ENCODE assay signal across 1 cellular context in genomic region chr1:21775985-21776562, GRCh38.
A peak's percentile ranks its signal among the peaks of the same experiment; 100 is the strongest.
TF ChIP-seq lines count a peak whose summit lies in the region.

No MANE protein-coding gene starts in this region.

TF ChIP-seq in HepG2, 621 proteins besides CTCF, POLR2A, EP300 and RAD21 (continues in another document):
- TF ChIP-seq SOX6 (IDR thresholded peaks at IDR 0.05) (no peak), SOX6 (CRISPR knock-in tag; IDR thresholded peaks at IDR 0.05) (peak; percentile 91), TBX2 (CRISPR knock-in tag; IDR thresholded peaks at IDR 0.05; ENCODE audit: borderline replicate concordance) (peak; percentile 84), MED13 (CRISPR knock-in tag; IDR thresholded peaks at IDR 0.05) (no peak), ZNF253 (CRISPR knock-in tag; IDR thresholded peaks at IDR 0.05; ENCODE audit: borderline replicate concordance) (no peak), FOXP1 (IDR thresholded peaks at IDR 0.05) (no peak), FOXP1 (CRISPR knock-in tag; IDR thresholded peaks at IDR 0.05) (peak; percentile 99), PHF21A (CRISPR knock-in tag; IDR thresholded peaks at IDR 0.05) (peak; percentile 73), ZNF710 (CRISPR knock-in tag; IDR thresholded peaks at IDR 0.05; ENCODE audit: borderline replicate concordance) (no peak), FOXA1 (IDR thresholded peaks at IDR 0.05) (peak; percentile 87), FOXA1 (CRISPR knock-in tag; IDR thresholded peaks at IDR 0.05) (peak; percentile 95), ZKSCAN8 (CRISPR knock-in tag; IDR thresholded peaks at IDR 0.05; ENCODE audit: borderline replicate concordance) (peak; percentile 71; the same call in 1 of the 2 replicates), MAF1 (CRISPR knock-in tag; IDR thresholded peaks at IDR 0.05; ENCODE audit: borderline replicate concordance) (no peak), ZNF792 (CRISPR knock-in tag; IDR thresholded peaks at IDR 0.05) (0 out of 2 replicates have a peak, but pooled peaks have one; percentile 36), ZNF256 (CRISPR knock-in tag; conservative IDR thresholded peaks at IDR 0.05) (no peak), ZNF446 (CRISPR knock-in tag; IDR thresholded peaks at IDR 0.05) (no peak), SMARCE1 (IDR thresholded peaks at IDR 0.05; ENCODE audit: borderline replicate concordance) (no peak), SKI (IDR thresholded peaks at IDR 0.05; ENCODE audit: partially characterized antibody) (peak; percentile 96), SSRP1 (CRISPR knock-in tag; IDR thresholded peaks at IDR 0.05) (no peak), ZNF580 (CRISPR knock-in tag; IDR thresholded peaks at IDR 0.05; ENCODE audit: borderline replicate concordance, low read depth) (no peak), ZNF260 (CRISPR knock-in tag; IDR thresholded peaks at IDR 0.05; ENCODE audit: borderline replicate concordance, low read depth) (no peak), ZNF609 (CRISPR knock-in tag; IDR thresholded peaks at IDR 0.05; ENCODE audit: borderline replicate concordance) (peak; percentile 99), ONECUT2 (CRISPR knock-in tag; IDR thresholded peaks at IDR 0.05) (peak; percentile 92), SOX13 (IDR thresholded peaks at IDR 0.05) (peak; percentile 42; the same call in 1 of the 2 replicates), SOX13 (CRISPR knock-in tag; conservative IDR thresholded peaks at IDR 0.05 in 1 of 2, IDR thresholded peaks at IDR 0.05 in 1 of 2) (peak in 1 of 2 experiments; percentile 92; a peak in 2 of 4 replicates), TBL1XR1 (IDR thresholded peaks at IDR 0.05; ENCODE audit: borderline replicate concordance, low read length, partially characterized antibody) (peak; percentile 99), MIER3 (CRISPR knock-in tag; IDR thresholded peaks at IDR 0.05; ENCODE audit: borderline replicate concordance) (peak; percentile 76; the same call in 1 of the 2 replicates), ISL2 (CRISPR knock-in tag; IDR thresholded peaks at IDR 0.05) (peak; percentile 88), HNF4A (CRISPR knock-in tag; IDR thresholded peaks at IDR 0.05) (peak; percentile 74), THAP7 (CRISPR knock-in tag; IDR thresholded peaks at IDR 0.05) (no peak), ZBTB33 (CRISPR knock-in tag; IDR thresholded peaks at IDR 0.05) (peak; percentile 51; the same call in 1 of the 2 replicates)
- TF ChIP-seq, protein P1, sequence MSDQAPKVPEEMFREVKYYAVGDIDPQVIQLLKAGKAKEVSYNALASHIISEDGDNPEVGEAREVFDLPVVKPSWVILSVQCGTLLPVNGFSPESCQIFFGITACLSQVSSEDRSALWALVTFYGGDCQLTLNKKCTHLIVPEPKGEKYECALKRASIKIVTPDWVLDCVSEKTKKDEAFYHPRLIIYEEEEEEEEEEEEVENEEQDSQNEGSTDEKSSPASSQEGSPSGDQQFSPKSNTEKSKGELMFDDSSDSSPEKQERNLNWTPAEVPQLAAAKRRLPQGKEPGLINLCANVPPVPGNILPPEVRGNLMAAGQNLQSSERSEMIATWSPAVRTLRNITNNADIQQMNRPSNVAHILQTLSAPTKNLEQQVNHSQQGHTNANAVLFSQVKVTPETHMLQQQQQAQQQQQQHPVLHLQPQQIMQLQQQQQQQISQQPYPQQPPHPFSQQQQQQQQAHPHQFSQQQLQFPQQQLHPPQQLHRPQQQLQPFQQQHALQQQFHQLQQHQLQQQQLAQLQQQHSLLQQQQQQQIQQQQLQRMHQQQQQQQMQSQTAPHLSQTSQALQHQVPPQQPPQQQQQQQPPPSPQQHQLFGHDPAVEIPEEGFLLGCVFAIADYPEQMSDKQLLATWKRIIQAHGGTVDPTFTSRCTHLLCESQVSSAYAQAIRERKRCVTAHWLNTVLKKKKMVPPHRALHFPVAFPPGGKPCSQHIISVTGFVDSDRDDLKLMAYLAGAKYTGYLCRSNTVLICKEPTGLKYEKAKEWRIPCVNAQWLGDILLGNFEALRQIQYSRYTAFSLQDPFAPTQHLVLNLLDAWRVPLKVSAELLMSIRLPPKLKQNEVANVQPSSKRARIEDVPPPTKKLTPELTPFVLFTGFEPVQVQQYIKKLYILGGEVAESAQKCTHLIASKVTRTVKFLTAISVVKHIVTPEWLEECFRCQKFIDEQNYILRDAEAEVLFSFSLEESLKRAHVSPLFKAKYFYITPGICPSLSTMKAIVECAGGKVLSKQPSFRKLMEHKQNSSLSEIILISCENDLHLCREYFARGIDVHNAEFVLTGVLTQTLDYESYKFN (CRISPR knock-in tag; conservative IDR thresholded peaks at IDR 0.05), result peak; percentile 84
- TF ChIP-seq, protein P2, sequence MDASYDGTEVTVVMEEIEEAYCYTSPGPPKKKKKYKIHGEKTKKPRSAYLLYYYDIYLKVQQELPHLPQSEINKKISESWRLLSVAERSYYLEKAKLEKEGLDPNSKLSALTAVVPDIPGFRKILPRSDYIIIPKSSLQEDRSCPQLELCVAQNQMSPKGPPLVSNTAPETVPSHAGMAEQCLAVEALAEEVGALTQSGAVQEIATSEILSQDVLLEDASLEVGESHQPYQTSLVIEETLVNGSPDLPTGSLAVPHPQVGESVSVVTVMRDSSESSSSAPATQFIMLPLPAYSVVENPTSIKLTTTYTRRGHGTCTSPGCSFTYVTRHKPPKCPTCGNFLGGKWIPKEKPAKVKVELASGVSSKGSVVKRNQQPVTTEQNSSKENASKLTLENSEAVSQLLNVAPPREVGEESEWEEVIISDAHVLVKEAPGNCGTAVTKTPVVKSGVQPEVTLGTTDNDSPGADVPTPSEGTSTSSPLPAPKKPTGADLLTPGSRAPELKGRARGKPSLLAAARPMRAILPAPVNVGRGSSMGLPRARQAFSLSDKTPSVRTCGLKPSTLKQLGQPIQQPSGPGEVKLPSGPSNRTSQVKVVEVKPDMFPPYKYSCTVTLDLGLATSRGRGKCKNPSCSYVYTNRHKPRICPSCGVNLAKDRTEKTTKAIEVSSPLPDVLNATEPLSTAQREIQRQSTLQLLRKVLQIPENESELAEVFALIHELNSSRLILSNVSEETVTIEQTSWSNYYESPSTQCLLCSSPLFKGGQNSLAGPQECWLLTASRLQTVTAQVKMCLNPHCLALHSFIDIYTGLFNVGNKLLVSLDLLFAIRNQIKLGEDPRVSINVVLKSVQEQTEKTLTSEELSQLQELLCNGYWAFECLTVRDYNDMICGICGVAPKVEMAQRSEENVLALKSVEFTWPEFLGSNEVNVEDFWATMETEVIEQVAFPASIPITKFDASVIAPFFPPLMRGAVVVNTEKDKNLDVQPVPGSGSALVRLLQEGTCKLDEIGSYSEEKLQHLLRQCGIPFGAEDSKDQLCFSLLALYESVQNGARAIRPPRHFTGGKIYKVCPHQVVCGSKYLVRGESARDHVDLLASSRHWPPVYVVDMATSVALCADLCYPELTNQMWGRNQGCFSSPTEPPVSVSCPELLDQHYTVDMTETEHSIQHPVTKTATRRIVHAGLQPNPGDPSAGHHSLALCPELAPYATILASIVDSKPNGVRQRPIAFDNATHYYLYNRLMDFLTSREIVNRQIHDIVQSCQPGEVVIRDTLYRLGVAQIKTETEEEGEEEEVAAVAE (CRISPR knock-in tag; IDR thresholded peaks at IDR 0.05; ENCODE audit: borderline replicate concordance), result peak; percentile 82
- TF ChIP-seq, protein P3, sequence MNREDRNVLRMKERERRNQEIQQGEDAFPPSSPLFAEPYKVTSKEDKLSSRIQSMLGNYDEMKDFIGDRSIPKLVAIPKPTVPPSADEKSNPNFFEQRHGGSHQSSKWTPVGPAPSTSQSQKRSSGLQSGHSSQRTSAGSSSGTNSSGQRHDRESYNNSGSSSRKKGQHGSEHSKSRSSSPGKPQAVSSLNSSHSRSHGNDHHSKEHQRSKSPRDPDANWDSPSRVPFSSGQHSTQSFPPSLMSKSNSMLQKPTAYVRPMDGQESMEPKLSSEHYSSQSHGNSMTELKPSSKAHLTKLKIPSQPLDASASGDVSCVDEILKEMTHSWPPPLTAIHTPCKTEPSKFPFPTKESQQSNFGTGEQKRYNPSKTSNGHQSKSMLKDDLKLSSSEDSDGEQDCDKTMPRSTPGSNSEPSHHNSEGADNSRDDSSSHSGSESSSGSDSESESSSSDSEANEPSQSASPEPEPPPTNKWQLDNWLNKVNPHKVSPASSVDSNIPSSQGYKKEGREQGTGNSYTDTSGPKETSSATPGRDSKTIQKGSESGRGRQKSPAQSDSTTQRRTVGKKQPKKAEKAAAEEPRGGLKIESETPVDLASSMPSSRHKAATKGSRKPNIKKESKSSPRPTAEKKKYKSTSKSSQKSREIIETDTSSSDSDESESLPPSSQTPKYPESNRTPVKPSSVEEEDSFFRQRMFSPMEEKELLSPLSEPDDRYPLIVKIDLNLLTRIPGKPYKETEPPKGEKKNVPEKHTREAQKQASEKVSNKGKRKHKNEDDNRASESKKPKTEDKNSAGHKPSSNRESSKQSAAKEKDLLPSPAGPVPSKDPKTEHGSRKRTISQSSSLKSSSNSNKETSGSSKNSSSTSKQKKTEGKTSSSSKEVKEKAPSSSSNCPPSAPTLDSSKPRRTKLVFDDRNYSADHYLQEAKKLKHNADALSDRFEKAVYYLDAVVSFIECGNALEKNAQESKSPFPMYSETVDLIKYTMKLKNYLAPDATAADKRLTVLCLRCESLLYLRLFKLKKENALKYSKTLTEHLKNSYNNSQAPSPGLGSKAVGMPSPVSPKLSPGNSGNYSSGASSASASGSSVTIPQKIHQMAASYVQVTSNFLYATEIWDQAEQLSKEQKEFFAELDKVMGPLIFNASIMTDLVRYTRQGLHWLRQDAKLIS (CRISPR knock-in tag; IDR thresholded peaks at IDR 0.05), result no peak
